In the genomic region with DNA sequence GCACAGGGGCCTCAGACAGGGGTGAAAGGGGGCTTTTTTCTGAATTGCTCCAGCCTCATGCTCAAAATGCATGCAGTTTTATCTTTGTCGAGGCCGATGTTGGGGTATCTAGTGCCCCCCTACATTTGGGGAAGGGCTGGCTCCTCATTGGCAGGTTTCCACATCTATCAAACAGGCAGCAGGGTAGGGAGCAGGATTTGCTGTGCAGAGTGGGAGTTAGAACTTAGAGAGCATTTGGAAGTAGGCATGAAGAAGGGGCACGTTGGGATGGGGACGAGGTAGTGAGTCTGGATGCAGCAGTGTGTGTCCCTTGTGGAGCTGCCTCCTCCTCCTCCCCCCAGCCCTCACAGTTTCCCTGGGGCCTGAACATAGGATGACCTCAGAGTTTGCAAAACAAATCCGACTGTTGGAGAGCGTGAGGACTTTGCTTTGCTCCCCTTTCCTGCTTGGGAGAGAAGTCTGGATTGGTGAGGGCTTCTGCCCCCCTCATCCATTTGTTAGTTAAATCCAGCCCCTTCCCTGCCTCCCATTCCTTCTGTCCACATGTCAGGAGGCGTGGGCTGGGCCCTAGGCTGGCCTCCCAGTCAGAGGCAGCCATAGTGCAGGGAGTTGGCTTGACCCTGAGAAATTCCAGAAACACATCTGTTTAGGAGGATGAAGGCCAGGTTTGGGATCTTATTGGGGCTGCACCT, we compare ENCODE assay signal across 11 cellular contexts. TPM values are rescaled to one million over a fixed set of nuclear protein-coding genes. Genes with fewer than 3 reads are reported as not detected.
DNase-seq lines count a peak whose midpoint lies in the region; ATAC-seq, FAIRE-seq and TF ChIP-seq lines count a peak whose summit lies in the region.
"Had no signal": no experiment of that assay in that cellular context is flagged by ENCODE, and none has a peak within 500 bp of the region (broad histone marks: within the 10 kb centered on the region; RNA-seq: fewer than 3 reads in every experiment).

No MANE protein-coding gene starts in this region.

- peak overlapping the region; percentile 80 for H3K27ac ChIP-seq in HCT116 (ENCODE audit: low read depth, low read length)
- H3K27ac ChIP-seq in PC-9: peak overlapping the region; percentile 44

- H4K20me1 ChIP-seq in HCT116 (ENCODE audit: insufficient read depth): no peaks in the 10 kb centered on the region
- no peaks in the 10 kb centered on the region for H4K20me1 ChIP-seq in PC-9 (ENCODE audit: insufficient read depth)

- peak overlapping the region; percentile 65 for H3K4me2 ChIP-seq in HCT116 (ENCODE audit: low read length)
- H3K4me2 ChIP-seq in PC-9: peak overlapping the region; percentile 45

- H3K4me3 ChIP-seq in HCT116 (replicated peaks in 1 of 2; ENCODE audit: low read depth in 1 of 2, low read length in 2 of 2): 0 out of 4 replicates have a peak overlapping the region, but pooled peaks of 1 of the 2 experiments have one; percentile 2
- no peak overlapping the region for H3K4me3 ChIP-seq in PC-9
- H3K4me3 ChIP-seq: MG63 had no signal

- TF ChIP-seq CTCF in HCT116 (IDR thresholded peaks at IDR 0.05 in 2 of 3, conservative IDR thresholded peaks at IDR 0.05 in 1 of 3; ENCODE audit: borderline replicate concordance in 1 of 3, insufficient read depth in 1 of 3, low read depth in 2 of 3, low read length in 2 of 3): no peak
- TF ChIP-seq CTCF in PC-9 (conservative IDR thresholded peaks at IDR 0.05): no peak

- peak overlapping the region; percentile 44 for H3K9ac ChIP-seq in HCT116 (ENCODE audit: low read length)

- BruUV-seq in HCT116 (replicated peaks; lab: Mats Ljungman, UMichigan) (no TSS peak), PC-9 (replicated peaks; lab: Mats Ljungman, UMichigan) (TSS peak; percentile 63)

- H3K4me3 Mint-ChIP-seq in naive thymus-derived CD8-positive, alpha-beta T cell: no peak overlapping the region
- H3K4me3 Mint-ChIP-seq: activated naive CD4-positive, alpha-beta T cell treated with anti-CD3 and anti-CD28 coated beads for 36 hours had no signal

- intact Hi-C loops in HCT116 (cut with micrococcal nuclease) (no loop called here), PC-9 (cut with micrococcal nuclease; ENCODE audit: unreplicated experiment) (loop anchor here (1.0 to 2.0 kb wide), 4 partner anchors 20 to 77 kb away; no protein-coding TSS in a partner anchor), left ventricle myocardium superior (cut with micrococcal nuclease) (no loop called here), posterior cingulate gyrus (cut with DNase I) (loop anchor here (1.0 kb wide), 1 partner anchor 44 kb away; no protein-coding TSS in a partner anchor)

- H3K27me3 Mint-ChIP-seq in naive thymus-derived CD8-positive, alpha-beta T cell: peaks cover 0 to 8% (median 0%) of the 10 kb centered on the region in 5 donors

- ATAC-seq in HCT116: peak; percentile 29
- peak; percentile 78 for ATAC-seq in left ventricle myocardium superior
- no peak for ATAC-seq in naive thymus-derived CD8-positive, alpha-beta T cell
- no peak for ATAC-seq in GM18870 (IDR thresholded peaks at IDR 0.05; ENCODE audit: unreplicated experiment)
- no peak for ATAC-seq in GM18861 (IDR thresholded peaks at IDR 0.05; ENCODE audit: unreplicated experiment)

- H3K9me3 Mint-ChIP-seq in naive thymus-derived CD8-positive, alpha-beta T cell: no peaks in the 10 kb centered on the region
- H3K9me3 Mint-ChIP-seq: activated naive CD4-positive, alpha-beta T cell treated with anti-CD3 and anti-CD28 coated beads for 36 hours had no signal

- POLR2A ChIA-PET in HCT116 (lab: Charles Lee) (interaction anchor here (1.1 to 5.5 kb wide), 3 partner anchors 29 to 74 kb away, joined by 4 to 55 read pairs (median 7); a partner anchor contains a TSS), PC-9 (lab: Charles Lee; ENCODE audit: unreplicated experiment) (interaction anchor here (0.6 to 1.4 kb wide), 5 partner anchors 20 to 76 kb away, joined by 3 to 17 read pairs (median 7); a partner anchor contains a TSS)
- POLR2A ChIA-PET in naive thymus-derived CD8-positive, alpha-beta T cell (lab: Charles Lee): no interaction called here

- CTCF ChIA-PET in HCT116 (lab: Charles Lee): interaction anchor here (1.0 kb wide), 1 partner anchor 86 kb away, joined by 4 read pairs; no protein-coding TSS in a partner anchor
- CTCF ChIA-PET in PC-9 (lab: Charles Lee): interaction anchor here (0.6 kb wide), 1 partner anchor 91 kb away, joined by 3 read pairs; no protein-coding TSS in a partner anchor

- TF ChIP-seq POLR2A in HCT116 (IDR thresholded peaks at IDR 0.05; ENCODE audit: borderline replicate concordance, extremely low read depth, insufficient read depth, insufficient read length): no peak
- no peak for TF ChIP-seq POLR2A in GM12891 (IDR thresholded peaks at IDR 0.05; ENCODE audit: low read depth, low read length)

- peak overlapping the region in 1 of 10 donors; percentile 7 for H3K27ac Mint-ChIP-seq in naive thymus-derived CD8-positive, alpha-beta T cell
- H3K27ac Mint-ChIP-seq: activated naive CD4-positive, alpha-beta T cell treated with anti-CD3 and anti-CD28 coated beads for 36 hours had no signal

- H3K79me2 ChIP-seq in HCT116 (ENCODE audit: insufficient read depth, low read length) (no peaks in the 10 kb centered on the region), PC-9 (ENCODE audit: low read depth) (no peaks in the 10 kb centered on the region)

- no peaks in the 10 kb centered on the region for H3K36me3 Mint-ChIP-seq in naive thymus-derived CD8-positive, alpha-beta T cell

- peaks cover 45 to 66% of the 10 kb centered on the region in 2 experiments for H3K4me1 ChIP-seq in HCT116 (ENCODE audit: control insufficient read depth in 1 of 2, insufficient read depth in 2 of 2, low read length in 2 of 2)
- H3K4me1 ChIP-seq in PC-9 (replicated peaks; ENCODE audit: insufficient read depth): peaks cover 47% of the 10 kb centered on the region

- H3K4me1 Mint-ChIP-seq in naive thymus-derived CD8-positive, alpha-beta T cell: peaks cover 0 to 2% (median 0%) of the 10 kb centered on the region in 4 donors

- H3K9me2 ChIP-seq in HCT116 (ENCODE audit: insufficient read depth): no peaks in the 10 kb centered on the region
- H3K9me2 ChIP-seq in PC-9 (ENCODE audit: insufficient read depth): no peaks in the 10 kb centered on the region

- FAIRE-seq in GM12891 (lab: Jason Lieb, UNC): no peak

- no peak overlapping the region for H2AFZ ChIP-seq in HCT116 (ENCODE audit: low read depth, low read length, poor library complexity, severe bottlenecking)
- no peak overlapping the region for H2AFZ ChIP-seq in PC-9

- no peaks in the 10 kb centered on the region for H3K27me3 ChIP-seq in HCT116 (ENCODE audit: insufficient read depth, low read length)
- H3K27me3 ChIP-seq in PC-9 (ENCODE audit: insufficient read depth, low read depth): no peaks in the 10 kb centered on the region
- H3K27me3 ChIP-seq: MG63 had no signal

- no peak for TF ChIP-seq RAD21 in HCT116 (IDR thresholded peaks at IDR 0.05; ENCODE audit: low read depth)

- DNase-seq in HCT116 (ENCODE audit: low read depth, low spot score) (no peak), PC-9 (peak; percentile 41 to 53), left ventricle myocardium superior (peak; percentile 40), posterior cingulate gyrus (peak in 9 of 10 donors; percentile 22 to 95 (median 60)), GM12891 (ENCODE audit: insufficient read length, low spot score) (no peak)
- DNase-seq in naive thymus-derived CD8-positive, alpha-beta T cell: no peak
- DNase-seq: activated naive CD4-positive, alpha-beta T cell treated with anti-CD3 and anti-CD28 coated beads for 36 hours; MG63; T-helper 9 cell had no signal

- H3K9me3 ChIP-seq in HCT116 (ENCODE audit: control insufficient read depth in 1 of 2, insufficient read depth in 1 of 2, low read depth in 1 of 2, low read length in 2 of 2) (no peaks in the 10 kb centered on the region), PC-9 (ENCODE audit: insufficient read depth, low read depth) (no peaks in the 10 kb centered on the region)
- H3K9me3 ChIP-seq: MG63 had no signal

- RAD21 ChIA-PET in HCT116 (lab: Charles Lee; ENCODE audit: low non-redundant PET in 1 of 2, low total read pairs in 2 of 2, uncharacterized antibody in 2 of 2, unreplicated experiment in 2 of 2): interaction anchor here (0.5 to 1.9 kb wide), 5 partner anchors 45 to 103 kb away, joined by 3 to 5 read pairs (median 3); no protein-coding TSS in a partner anchor

- no peaks in the 10 kb centered on the region for H3K36me3 ChIP-seq in HCT116 (ENCODE audit: control insufficient read depth in 1 of 2, insufficient read depth in 2 of 2, low read length in 2 of 2)
- no peaks in the 10 kb centered on the region for H3K36me3 ChIP-seq in PC-9 (ENCODE audit: low read depth)
- H3K36me3 ChIP-seq: MG63 had no signal

- peaks cover 30% of the 10 kb centered on the region; the same call in 1 of the 2 replicates for H3F3A ChIP-seq in PC-9 (ENCODE audit: insufficient read depth, low read depth)

TF ChIP-seq in HCT116, 20 proteins besides CTCF, POLR2A, EP300 and RAD21:
- TF ChIP-seq POLR2AphosphoS5 (IDR thresholded peaks at IDR 0.05; ENCODE audit: low read depth, low read length): 0 out of 2 replicates have a peak, but pooled peaks have one; percentile 5
- TF ChIP-seq, protein P1, sequence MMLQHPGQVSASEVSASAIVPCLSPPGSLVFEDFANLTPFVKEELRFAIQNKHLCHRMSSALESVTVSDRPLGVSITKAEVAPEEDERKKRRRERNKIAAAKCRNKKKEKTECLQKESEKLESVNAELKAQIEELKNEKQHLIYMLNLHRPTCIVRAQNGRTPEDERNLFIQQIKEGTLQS (IDR thresholded peaks at IDR 0.05): no peak

TF ChIP-seq in GM12891, 5 proteins besides CTCF, POLR2A, EP300 and RAD21:
- TF ChIP-seq SPI1 (IDR thresholded peaks at IDR 0.05; ENCODE audit: low read depth, low read length) (no peak), POU2F2 (IDR thresholded peaks at IDR 0.05; ENCODE audit: low read depth, low read length) (no peak), POLR2AphosphoS5 (IDR thresholded peaks at IDR 0.05; ENCODE audit: low read depth, low read length) (no peak), TAF1 (IDR thresholded peaks at IDR 0.05; ENCODE audit: low read depth, low read length) (no peak), PAX5 (IDR thresholded peaks at IDR 0.05; ENCODE audit: insufficient read depth, low read length, severe bottlenecking) (no peak)
TF ChIP-seq in GM12891: peak in this region for 0.

RNA-seq across cellular contexts. Expression of a gene that starts 36.9 kb away (rescaled TPM):
- total RNA-seq in HCT116 (2021; ENCODE audit: unreplicated experiment): 0.10 TPM
- polyA plus RNA-seq in HCT116 (2012): 0.16 and 0.19 TPM in 2 replicates
- total RNA-seq in PC-9 (2021): 0.30 and 0.33 TPM in 2 replicates
- 0.07 TPM for total RNA-seq in left ventricle myocardium superior
- 0.04 TPM for polyA plus RNA-seq in GM12891 (2012; ENCODE audit: low read depth, missing spikeins)
- total RNA-seq in naive thymus-derived CD8-positive, alpha-beta T cell: not detected
- under 1 TPM in 2 of 3 donors, not detected in 1; 0.02 to 0.19 TPM for polyA plus RNA-seq in naive thymus-derived CD8-positive, alpha-beta T cell
- total RNA-seq: activated naive CD4-positive, alpha-beta T cell treated with anti-CD3 and anti-CD28 coated beads for 36 hours had no signal

RNA-seq across cellular contexts. Expression of a gene that starts 58.7 kb away (rescaled TPM):
- total RNA-seq in HCT116 (2021; ENCODE audit: unreplicated experiment): 45.6 TPM
- 35.2 and 36.4 TPM in 2 replicates for polyA plus RNA-seq in HCT116 (2012)
- total RNA-seq in PC-9 (2021): 40.0 and 42.6 TPM in 2 replicates
- 65.1 TPM for total RNA-seq in left ventricle myocardium superior
- polyA plus RNA-seq in GM12891 (2012; ENCODE audit: low read depth, missing spikeins): 12.4 TPM
- total RNA-seq in naive thymus-derived CD8-positive, alpha-beta T cell: 10 to 100 TPM; 43.3 to 50.0 TPM
- polyA plus RNA-seq in naive thymus-derived CD8-positive, alpha-beta T cell: 1 to 10 TPM; 4.9 to 6.4 (median 5.6) TPM

Comparison
In these comparisons a context has a peak if more than half of its experiments do, and no peak if none do; other contexts are left out.
1. ATAC-seq: peak in HCT116 (single experiment) and left ventricle myocardium superior (single experiment); none in naive thymus-derived CD8-positive, alpha-beta T cell (0 of 2), GM18870 (single experiment) and GM18861 (single experiment).
2. DNase-seq: peak in PC-9 (2 of 2), left ventricle myocardium superior (single experiment) and posterior cingulate gyrus (9 of 10); none in HCT116 (single experiment), GM12891 (single experiment) and naive thymus-derived CD8-positive, alpha-beta T cell (0 of 10).
3. intact Hi-C loops: an anchor here in PC-9 (1.0 to 2.0 kb wide) and posterior cingulate gyrus (1.0 kb wide); none called in HCT116 and left ventricle myocardium superior.